Comparison of ENCODE assay signal across 8 cellular contexts in the genomic region with DNA sequence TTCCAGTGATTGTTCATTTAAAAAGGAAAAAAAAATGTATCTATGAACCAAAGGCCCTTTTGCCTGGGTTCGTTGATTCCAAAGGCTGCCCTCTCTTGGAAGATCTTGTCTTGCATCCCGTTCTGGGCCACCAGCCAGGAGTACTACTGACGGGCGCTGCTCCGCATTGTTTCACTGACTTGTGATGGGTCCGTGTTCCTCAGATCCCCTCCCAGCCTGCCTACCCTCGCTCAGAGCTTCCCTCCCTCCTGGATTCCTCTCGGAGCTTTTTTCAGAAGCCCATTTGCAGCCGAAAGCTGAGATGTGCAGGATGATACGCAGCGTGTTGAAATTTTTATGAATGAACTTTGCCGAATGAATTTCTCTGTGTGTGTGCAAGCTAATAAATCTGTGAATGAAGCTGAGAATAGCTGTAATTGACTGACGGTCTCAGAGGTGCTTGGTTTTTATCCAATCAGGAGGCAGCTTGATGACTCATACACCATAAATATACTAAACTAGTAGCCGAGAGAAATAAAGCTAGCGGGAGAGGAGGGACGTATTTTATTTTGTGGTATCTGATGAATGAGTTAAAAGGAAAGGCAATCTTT. TPM values are rescaled to one million over a fixed set of nuclear protein-coding genes. Genes with fewer than 3 reads are reported as not detected.
DNase-seq lines count a peak whose midpoint lies in the region; ATAC-seq and TF ChIP-seq lines count a peak whose summit lies in the region.

A gene with protein sequence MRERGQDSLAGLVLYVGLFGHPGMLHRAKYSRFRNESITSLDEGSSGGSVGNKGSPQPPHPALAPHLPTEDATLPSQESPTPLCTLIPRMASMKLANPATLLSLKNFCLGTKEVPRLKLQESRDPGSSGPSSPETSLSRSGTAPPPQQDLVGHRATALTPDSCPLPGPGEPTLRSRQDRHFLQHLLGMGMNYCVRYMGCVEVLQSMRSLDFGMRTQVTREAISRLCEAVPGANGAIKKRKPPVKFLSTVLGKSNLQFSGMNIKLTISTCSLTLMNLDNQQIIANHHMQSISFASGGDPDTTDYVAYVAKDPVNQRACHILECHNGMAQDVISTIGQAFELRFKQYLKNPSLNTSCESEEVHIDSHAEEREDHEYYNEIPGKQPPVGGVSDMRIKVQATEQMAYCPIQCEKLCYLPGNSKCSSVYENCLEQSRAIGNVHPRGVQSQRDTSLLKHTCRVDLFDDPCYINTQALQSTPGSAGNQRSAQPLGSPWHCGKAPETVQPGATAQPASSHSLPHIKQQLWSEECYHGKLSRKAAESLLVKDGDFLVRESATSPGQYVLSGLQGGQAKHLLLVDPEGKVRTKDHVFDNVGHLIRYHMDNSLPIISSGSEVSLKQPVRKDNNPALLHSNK (minus strand): TSS at position 396 of the 590 bp plus-strand sequence. CDS start 904 bp downstream, outside the sequence.

- in situ Hi-C loops in mammary epithelial cell (cut with MboI; ENCODE audit: low sequenced_read_pairs in 2 of 2), result loop anchor here (5.0 to 25.0 kb wide), 2 partner anchors 96 to 601 kb away; no protein-coding TSS in a partner anchor

- H3K79me2 ChIP-seq in mammary epithelial cell (ENCODE audit: insufficient read depth, low read length), result peaks cover 17% of the 10 kb centered on the region

- H3K9me3 ChIP-seq in NT2/D1 (ENCODE audit: insufficient read depth, low read length) (no peaks in the 10 kb centered on the region), mammary epithelial cell (replicated peaks; ENCODE audit: insufficient read depth, low read length) (no peaks in the 10 kb centered on the region), iPS DF 6.9 (ENCODE audit: control insufficient read depth, insufficient read depth, low read length) (no peaks in the 10 kb centered on the region), psoas muscle (no peaks in the 10 kb centered on the region)

- H3K4me3 ChIP-seq in NT2/D1 (ENCODE audit: insufficient read length, low read depth) (peak within 1 kb of the TSS; percentile 54), mammary epithelial cell (replicated peaks in 1 of 3; ENCODE audit: insufficient read depth in 1 of 3, low read depth in 2 of 3, low read length in 3 of 3) (peak within 1 kb of the TSS; percentile 57 to 69 (median 58)), iPS DF 6.9 (ENCODE audit: low read length) (peak within 1 kb of the TSS; percentile 55; the same call in 1 of the 2 replicates), psoas muscle (peak within 1 kb of the TSS; percentile 75)

- TF ChIP-seq CTCF in mammary epithelial cell (conservative IDR thresholded peaks at IDR 0.05 in 1 of 2, IDR thresholded peaks at IDR 0.05 in 1 of 2; ENCODE audit: extremely low read depth in 1 of 2, insufficient read depth in 1 of 2, low read depth in 1 of 2, low read length in 2 of 2) (peak; percentile 6 to 49), psoas muscle (IDR thresholded peaks at IDR 0.05) (no peak)

- H3K27me3 ChIP-seq in NT2/D1 (ENCODE audit: insufficient read depth, insufficient read length) (peaks cover 31% of the 10 kb centered on the region), mammary epithelial cell (ENCODE audit: insufficient read depth, low read length) (no peaks in the 10 kb centered on the region), iPS DF 6.9 (ENCODE audit: control insufficient read depth, insufficient read depth, low read length) (peaks cover 10% of the 10 kb centered on the region; the same call in 1 of the 2 replicates), psoas muscle (ENCODE audit: insufficient read depth in 3 of 3, low read length in 2 of 3) (no peaks in the 10 kb centered on the region)

- peak within 1 kb of the TSS; percentile 64 for H3K9ac ChIP-seq in NT2/D1 (ENCODE audit: insufficient read length, low read depth)
- H3K9ac ChIP-seq in mammary epithelial cell (ENCODE audit: insufficient read depth, low read length), result peak within 1 kb of the TSS; percentile 52

- peaks cover 5% of the 10 kb centered on the region for H3K4me1 ChIP-seq in NT2/D1 (ENCODE audit: insufficient read depth, insufficient read length)
- peaks cover 44% of the 10 kb centered on the region for H3K4me1 ChIP-seq in mammary epithelial cell (ENCODE audit: insufficient read depth, low read length)
- H3K4me1 ChIP-seq in iPS DF 6.9 (ENCODE audit: control insufficient read depth, insufficient read depth, low read length), result no peaks in the 10 kb centered on the region
- H3K4me1 ChIP-seq in psoas muscle, result peaks cover 16% of the 10 kb centered on the region

- H3K4me2 ChIP-seq in mammary epithelial cell (ENCODE audit: insufficient read depth, low read depth, low read length), result peak within 1 kb of the TSS; percentile 98

- CTCF ChIA-PET in mammary epithelial cell (lab: Charles Lee; ENCODE audit: low non-redundant PET), result interaction anchor here (0.6 to 1.2 kb wide), 4 partner anchors 12 to 98 kb away, joined by 3 to 5 read pairs (median 4); a partner anchor contains a TSS

- intact Hi-C loops in mammary epithelial cell (cut with micrococcal nuclease), result loop anchor here (1.0 to 10.0 kb wide), 5 partner anchors 17 to 1181 kb away; a partner anchor contains a TSS
- intact Hi-C loops in psoas muscle (cut with DNase I), result loop anchor here (5.0 kb wide), 1 partner anchor 86 kb away; a partner anchor contains a TSS

- 3% methylated on average over 15 of the region's 16 CpGs for WGBS in mammary epithelial cell (ENCODE audit: low coverage, missing lambda C conversion rate)
- no CpG with 5 or more reads among the region's 16 CpGs for WGBS in iPS DF 6.9 (ENCODE audit: insufficient coverage, insufficient read length)
- WGBS in psoas muscle, 3 donors, result 0% methylated on average over 16 of the region's 16 CpGs

- H3K36me3 ChIP-seq in NT2/D1 (ENCODE audit: insufficient read depth, insufficient read length, low read length), result no peaks in the 10 kb centered on the region
- no peaks in the 10 kb centered on the region for H3K36me3 ChIP-seq in mammary epithelial cell (ENCODE audit: insufficient read depth, low read length)
- no peaks in the 10 kb centered on the region for H3K36me3 ChIP-seq in iPS DF 6.9 (ENCODE audit: control insufficient read depth, insufficient read depth, low read length)
- no peaks in the 10 kb centered on the region for H3K36me3 ChIP-seq in psoas muscle (ENCODE audit: insufficient read depth in 1 of 2, low read depth in 1 of 2)

- dilution Hi-C loops in mammary epithelial cell (cut with HindIII; ENCODE audit: low sequenced_read_pairs), result no loop called here

- peak within 1 kb of the TSS; percentile 95 for H2AFZ ChIP-seq in mammary epithelial cell (ENCODE audit: low read depth, low read length)

- ATAC-seq in HG02798 (IDR thresholded peaks at IDR 0.05; ENCODE audit: poor library complexity, unreplicated experiment), result peak; percentile 58
- ATAC-seq in psoas muscle, result peak; percentile 73 to 93 (median 84)
- ATAC-seq in GM21786 (IDR thresholded peaks at IDR 0.05; ENCODE audit: unreplicated experiment), result no peak

- TSS peak; percentile 76 for BruUV-seq in mammary epithelial cell (replicated peaks; lab: Mats Ljungman, UMichigan)

- no peaks in the 10 kb centered on the region for H4K20me1 ChIP-seq in mammary epithelial cell (ENCODE audit: insufficient read depth, low read length)

- peak within 1 kb of the TSS; percentile 43 for H3K27ac ChIP-seq in mammary epithelial cell (ENCODE audit: insufficient read depth, low read depth, low read length)
- H3K27ac ChIP-seq in iPS DF 6.9 (ENCODE audit: low read length), result no peak within 1 kb of the TSS
- peak within 1 kb of the TSS; percentile 23 for H3K27ac ChIP-seq in psoas muscle

- DNase-seq in DMS153 treated with DMSO at 0.1 percent for 48 hours (lab: John Stamatoyannopoulos, UW; ENCODE audit: unreplicated experiment) (peak; percentile 10), DMS153 (lab: John Stamatoyannopoulos, UW) (no peak), NT2/D1 (ENCODE audit: low read depth, low spot score) (peak; percentile 46), mammary epithelial cell (peak; percentile 86), iPS DF 6.9 (ENCODE audit: low read depth, low spot score) (no peak), psoas muscle (peak; percentile 63 to 78)

RNA-seq across cellular contexts. Expression of the gene that starts here (rescaled TPM):
- 10 to 100 TPM in 1 of 2 donors, 1 to 10 TPM in 1; 5.5 to 23.8 TPM for total RNA-seq in mammary epithelial cell
- polyA plus RNA-seq in mammary epithelial cell, result 3.0 TPM
- polyA minus RNA-seq in mammary epithelial cell, result 1.9 TPM
- 1 to 10 TPM in 1 of 4 donors, under 1 TPM in 2, not detected in 1; 0.14 to 1.0 (median 0.49) TPM for total RNA-seq in psoas muscle
- under 1 TPM; 0.10 to 0.36 (median 0.14) TPM for polyA plus RNA-seq in psoas muscle

Comparison
In these comparisons a context has a peak if more than half of its experiments do, and no peak if none do; other contexts are left out.
1. DNase-seq: peak in DMS153 treated with DMSO at 0.1 percent for 48 hours (single experiment), NT2/D1 (single experiment), mammary epithelial cell (single experiment) and psoas muscle (2 of 2); none in DMS153 (single experiment) and iPS DF 6.9 (single experiment).
2. Peak in every context shown above with its lines, with median percentiles within 50 percentile points of each other: H3K4me3 ChIP-seq.